Comparison of ENCODE assay signal across 1 cellular context in genomic region chr15:63157066-63157890, GRCh38.
TF ChIP-seq lines count a peak whose summit lies in the region.

Gene RPS27L, minus strand, starts transcription at chr15:63157477. Its CDS starts 72 bp downstream, at chr15:63157405.

TF ChIP-seq in GM23338, 12 proteins besides CTCF, POLR2A, EP300 and RAD21:
- TF ChIP-seq, protein P1, sequence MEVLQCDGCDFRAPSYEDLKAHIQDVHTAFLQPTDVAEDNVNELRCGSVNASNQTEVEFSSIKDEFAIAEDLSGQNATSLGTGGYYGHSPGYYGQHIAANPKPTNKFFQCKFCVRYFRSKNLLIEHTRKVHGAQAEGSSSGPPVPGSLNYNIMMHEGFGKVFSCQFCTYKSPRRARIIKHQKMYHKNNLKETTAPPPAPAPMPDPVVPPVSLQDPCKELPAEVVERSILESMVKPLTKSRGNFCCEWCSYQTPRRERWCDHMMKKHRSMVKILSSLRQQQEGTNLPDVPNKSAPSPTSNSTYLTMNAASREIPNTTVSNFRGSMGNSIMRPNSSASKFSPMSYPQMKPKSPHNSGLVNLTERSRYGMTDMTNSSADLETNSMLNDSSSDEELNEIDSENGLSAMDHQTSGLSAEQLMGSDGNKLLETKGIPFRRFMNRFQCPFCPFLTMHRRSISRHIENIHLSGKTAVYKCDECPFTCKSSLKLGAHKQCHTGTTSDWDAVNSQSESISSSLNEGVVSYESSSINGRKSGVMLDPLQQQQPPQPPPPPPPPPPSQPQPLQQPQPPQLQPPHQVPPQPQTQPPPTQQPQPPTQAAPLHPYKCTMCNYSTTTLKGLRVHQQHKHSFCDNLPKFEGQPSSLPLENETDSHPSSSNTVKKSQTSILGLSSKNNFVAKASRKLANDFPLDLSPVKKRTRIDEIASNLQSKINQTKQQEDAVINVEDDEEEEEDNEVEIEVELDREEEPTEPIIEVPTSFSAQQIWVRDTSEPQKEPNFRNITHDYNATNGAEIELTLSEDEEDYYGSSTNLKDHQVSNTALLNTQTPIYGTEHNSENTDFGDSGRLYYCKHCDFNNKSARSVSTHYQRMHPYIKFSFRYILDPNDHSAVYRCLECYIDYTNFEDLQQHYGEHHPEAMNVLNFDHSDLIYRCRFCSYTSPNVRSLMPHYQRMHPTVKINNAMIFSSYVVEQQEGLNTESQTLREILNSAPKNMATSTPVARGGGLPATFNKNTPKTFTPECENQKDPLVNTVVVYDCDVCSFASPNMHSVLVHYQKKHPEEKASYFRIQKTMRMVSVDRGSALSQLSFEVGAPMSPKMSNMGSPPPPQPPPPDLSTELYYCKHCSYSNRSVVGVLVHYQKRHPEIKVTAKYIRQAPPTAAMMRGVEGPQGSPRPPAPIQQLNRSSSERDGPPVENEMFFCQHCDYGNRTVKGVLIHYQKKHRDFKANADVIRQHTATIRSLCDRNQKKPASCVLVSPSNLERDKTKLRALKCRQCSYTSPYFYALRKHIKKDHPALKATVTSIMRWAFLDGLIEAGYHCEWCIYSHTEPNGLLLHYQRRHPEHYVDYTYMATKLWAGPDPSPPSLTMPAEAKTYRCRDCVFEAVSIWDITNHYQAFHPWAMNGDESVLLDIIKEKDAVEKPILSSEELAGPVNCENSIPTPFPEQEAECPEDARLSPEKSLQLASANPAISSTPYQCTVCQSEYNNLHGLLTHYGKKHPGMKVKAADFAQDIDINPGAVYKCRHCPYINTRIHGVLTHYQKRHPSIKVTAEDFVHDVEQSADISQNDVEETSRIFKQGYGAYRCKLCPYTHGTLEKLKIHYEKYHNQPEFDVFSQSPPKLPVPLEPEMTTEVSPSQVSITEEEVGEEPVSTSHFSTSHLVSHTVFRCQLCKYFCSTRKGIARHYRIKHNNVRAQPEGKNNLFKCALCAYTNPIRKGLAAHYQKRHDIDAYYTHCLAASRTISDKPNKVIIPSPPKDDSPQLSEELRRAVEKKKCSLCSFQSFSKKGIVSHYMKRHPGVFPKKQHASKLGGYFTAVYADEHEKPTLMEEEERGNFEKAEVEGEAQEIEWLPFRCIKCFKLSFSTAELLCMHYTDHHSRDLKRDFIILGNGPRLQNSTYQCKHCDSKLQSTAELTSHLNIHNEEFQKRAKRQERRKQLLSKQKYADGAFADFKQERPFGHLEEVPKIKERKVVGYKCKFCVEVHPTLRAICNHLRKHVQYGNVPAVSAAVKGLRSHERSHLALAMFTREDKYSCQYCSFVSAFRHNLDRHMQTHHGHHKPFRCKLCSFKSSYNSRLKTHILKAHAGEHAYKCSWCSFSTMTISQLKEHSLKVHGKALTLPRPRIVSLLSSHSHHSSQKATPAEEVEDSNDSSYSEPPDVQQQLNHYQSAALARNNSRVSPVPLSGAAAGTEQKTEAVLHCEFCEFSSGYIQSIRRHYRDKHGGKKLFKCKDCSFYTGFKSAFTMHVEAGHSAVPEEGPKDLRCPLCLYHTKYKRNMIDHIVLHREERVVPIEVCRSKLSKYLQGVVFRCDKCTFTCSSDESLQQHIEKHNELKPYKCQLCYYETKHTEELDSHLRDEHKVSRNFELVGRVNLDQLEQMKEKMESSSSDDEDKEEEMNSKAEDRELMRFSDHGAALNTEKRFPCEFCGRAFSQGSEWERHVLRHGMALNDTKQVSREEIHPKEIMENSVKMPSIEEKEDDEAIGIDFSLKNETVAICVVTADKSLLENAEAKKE (CRISPR knock-in tag; IDR thresholded peaks at IDR 0.05) = no peak
- peak; percentile 75 for TF ChIP-seq ETS1 (IDR thresholded peaks at IDR 0.05)
- TF ChIP-seq POLR2AphosphoS5 (IDR thresholded peaks at IDR 0.05; ENCODE audit: low read depth) = peak; percentile 98
